10 cellular contexts compared by ENCODE assay signal in genomic region chr12:68420225-68421008, GRCh38.
DNase-seq lines count a peak whose midpoint lies in the region; ATAC-seq lines count a peak whose summit lies in the region.
"Had no signal": no experiment of that assay in that cellular context is flagged by ENCODE, and none has a peak within 500 bp of the region (broad histone marks: within the 10 kb centered on the region; RNA-seq: fewer than 3 reads in every experiment).

No MANE protein-coding gene starts in this region.

- peak; percentile 88 for ATAC-seq in stimulated activated effector memory CD8-positive, alpha-beta T cell treated with anti-CD3 and anti-CD28 coated beads, Interleukin-12 subunit alpha, Interleukin-12 subunit beta, amount 100 ng/mL, for 72 hours
- no peak for ATAC-seq in HG03520 (IDR thresholded peaks at IDR 0.05; ENCODE audit: unreplicated experiment)
- ATAC-seq: right lobe of liver had no signal

- H3K9ac ChIP-seq in GM23248, result peak overlapping the region; percentile 51; the same call in 1 of the 2 replicates

- H3K4me1 Mint-ChIP-seq in stimulated activated effector memory CD8-positive, alpha-beta T cell treated with anti-CD3 and anti-CD28 coated beads, Interleukin-12 subunit alpha, Interleukin-12 subunit beta, amount 100 ng/mL, for 72 hours, result peaks cover 70% of the 10 kb centered on the region

- no peaks in the 10 kb centered on the region for H3K9me3 Mint-ChIP-seq in stimulated activated effector memory CD8-positive, alpha-beta T cell treated with anti-CD3 and anti-CD28 coated beads, Interleukin-12 subunit alpha, Interleukin-12 subunit beta, amount 100 ng/mL, for 72 hours

- H3F3A ChIP-seq in GM23248 (ENCODE audit: insufficient read depth), result peaks cover 28% of the 10 kb centered on the region

- in situ Hi-C loops in GM23248 (cut with MboI), result no loop called here

- no peaks in the 10 kb centered on the region for H3K27me3 ChIP-seq in GM23248 (replicated peaks; ENCODE audit: insufficient read depth)
- H3K27me3 ChIP-seq: right lobe of liver had no signal

- peak overlapping the region; percentile 88 for H3K27ac Mint-ChIP-seq in stimulated activated effector memory CD8-positive, alpha-beta T cell treated with anti-CD3 and anti-CD28 coated beads, Interleukin-12 subunit alpha, Interleukin-12 subunit beta, amount 100 ng/mL, for 72 hours

- H3K4me3 Mint-ChIP-seq in stimulated activated effector memory CD8-positive, alpha-beta T cell treated with anti-CD3 and anti-CD28 coated beads, Interleukin-12 subunit alpha, Interleukin-12 subunit beta, amount 100 ng/mL, for 72 hours, result peak overlapping the region; percentile 61

- no peaks in the 10 kb centered on the region for H3K9me2 ChIP-seq in GM23248 (ENCODE audit: insufficient read depth)

- no peaks in the 10 kb centered on the region for H3K9me3 ChIP-seq in GM23248 (ENCODE audit: low read depth)
- H3K9me3 ChIP-seq: right lobe of liver had no signal

- DNase-seq in GM23248, result peak; percentile 77
- DNase-seq in amniotic epithelial cell (ENCODE audit: low read depth), result peak; percentile 59
- peak; percentile 65 for DNase-seq in iris pigment epithelial cell (ENCODE audit: low read depth)
- peak; percentile 11 to 55 for DNase-seq in stimulated activated effector memory CD8-positive, alpha-beta T cell treated with anti-CD3 and anti-CD28 coated beads, Interleukin-12 subunit alpha, Interleukin-12 subunit beta, amount 100 ng/mL, for 72 hours (ENCODE audit: low spot score in 2 of 2)
- no peak for DNase-seq in NCI-H2196 treated with DMSO at 0.1 percent for 48 hours (lab: John Stamatoyannopoulos, UW; ENCODE audit: unreplicated experiment)
- DNase-seq in NCI-H510A (lab: John Stamatoyannopoulos, UW), result no peak
- no peak for DNase-seq in effector CD4-positive, alpha-beta T cell
- DNase-seq: NCI-H2227 treated with DMSO at 0.1 percent for 48 hours, right lobe of liver had no signal

- WGBS in GM23248 (ENCODE audit: low coverage in 1 of 2, low lambda C conversion rate in 2 of 2, missing lambda C conversion rate in 2 of 2), 2 experiments, result 30 to 33% methylated on average over 11 of the region's 11 CpGs

- peaks cover 34% of the 10 kb centered on the region for H3K4me1 ChIP-seq in GM23248 (ENCODE audit: insufficient read depth)
- H3K4me1 ChIP-seq: right lobe of liver had no signal

- no peaks in the 10 kb centered on the region for H3K36me3 ChIP-seq in GM23248 (ENCODE audit: low read depth)
- H3K36me3 ChIP-seq: right lobe of liver had no signal

- H4K20me1 ChIP-seq in GM23248 (ENCODE audit: insufficient read depth), result no peaks in the 10 kb centered on the region

- H3K4me3 ChIP-seq in GM23248, result peak overlapping the region; percentile 36; the same call in 1 of the 2 replicates
- H3K4me3 ChIP-seq: right lobe of liver had no signal

- no peaks in the 10 kb centered on the region for H3K79me2 ChIP-seq in GM23248 (ENCODE audit: insufficient read depth)

- H2AFZ ChIP-seq in GM23248, result peak overlapping the region; percentile 73

- H3K27ac ChIP-seq in GM23248, result peak overlapping the region; percentile 57
- H3K27ac ChIP-seq: right lobe of liver had no signal

- H3K4me2 ChIP-seq in GM23248 (ENCODE audit: unreplicated experiment), result peak overlapping the region; percentile 69

- peaks cover 17% of the 10 kb centered on the region for H3K36me3 Mint-ChIP-seq in stimulated activated effector memory CD8-positive, alpha-beta T cell treated with anti-CD3 and anti-CD28 coated beads, Interleukin-12 subunit alpha, Interleukin-12 subunit beta, amount 100 ng/mL, for 72 hours

Comparison
In these comparisons a context has a peak if more than half of its experiments do, and no peak if none do; other contexts are left out.
1. DNase-seq: peak in GM23248 (single experiment), amniotic epithelial cell (single experiment), iris pigment epithelial cell (single experiment) and stimulated activated effector memory CD8-positive, alpha-beta T cell treated with anti-CD3 and anti-CD28 coated beads, Interleukin-12 subunit alpha, Interleukin-12 subunit beta, amount 100 ng/mL, for 72 hours (2 of 2); none in NCI-H2196 treated with DMSO at 0.1 percent for 48 hours (single experiment), NCI-H510A (single experiment) and effector CD4-positive, alpha-beta T cell (single experiment).